In genomic region chr3:46098319-46098761, GRCh38 we compare ENCODE assay signal across 9 cellular contexts.
A peak's percentile ranks its signal among the peaks of the same experiment; 100 is the strongest.
DNase-seq lines count a peak whose midpoint lies in the region; ATAC-seq and TF ChIP-seq lines count a peak whose summit lies in the region.
"Had no signal": no experiment of that assay in that cellular context is flagged by ENCODE, and none has a peak within 500 bp of the region (broad histone marks: within the 10 kb centered on the region; RNA-seq: fewer than 3 reads in every experiment).

No MANE protein-coding gene starts in this region.

- 44 to 59% (median 52%) methylated on average over 2 of the region's 2 CpGs for WGBS in stomach, 5 donors

- no peaks in the 10 kb centered on the region for H3K9me3 ChIP-seq in stomach
- H3K9me3 ChIP-seq in A673 (ENCODE audit: low read depth, low read length, poor library complexity, severe bottlenecking) = no peaks in the 10 kb centered on the region

- no peak for TF ChIP-seq CTCF in stomach (IDR thresholded peaks at IDR 0.05)
- TF ChIP-seq CTCF in A673 (conservative IDR thresholded peaks at IDR 0.05; ENCODE audit: low read depth, low read length) = no peak

- H3K36me3 ChIP-seq in stomach (no peaks in the 10 kb centered on the region), A673 (ENCODE audit: insufficient read depth, low read length, poor library complexity, severe bottlenecking) (no peaks in the 10 kb centered on the region)

- no peak for TF ChIP-seq POLR2A in stomach (IDR thresholded peaks at IDR 0.05)

- intact Hi-C loops in left cardiac atrium (cut with DNase I) (no loop called here), stomach (cut with DNase I; ENCODE audit: low total_unique reads) (no loop called here), A673 (cut with micrococcal nuclease; ENCODE audit: unreplicated experiment) (no loop called here)

- POLR2A ChIA-PET in A673 (lab: Charles Lee; ENCODE audit: low non-redundant PET) = no interaction called here

- H3K4me1 ChIP-seq in stomach = peaks cover 4 to 25% (median 9%) of the 10 kb centered on the region in 4 donors
- H3K4me1 ChIP-seq in A673 (ENCODE audit: insufficient read depth, low read length, poor library complexity, severe bottlenecking) = no peaks in the 10 kb centered on the region

- no TSS peak for BruUV-seq in A673 (replicated peaks; lab: Mats Ljungman, UMichigan)

- DNase-seq in activated T-cell treated with anti-CD3 and anti-CD28 coated beads for 24 hours (ENCODE audit: low read depth) = peak; percentile 33
- no peak for DNase-seq in activated T-cell treated with anti-CD3 and anti-CD28 coated beads for 4 hours
- peak; percentile 68 for DNase-seq in activated CD8-positive, alpha-beta memory T cell treated with anti-CD3 and anti-CD28 coated beads, Interleukin-2, amount 50 U/mL, for 48 hours
- DNase-seq in left cardiac atrium = peak; percentile 59
- no peak for DNase-seq in stomach
- DNase-seq in NCI-H2171 treated with DMSO at 0.1 percent for 48 hours (lab: John Stamatoyannopoulos, UW) = no peak
- no peak for DNase-seq in A673 (ENCODE audit: low spot score)

- CTCF ChIA-PET in A673 (lab: Charles Lee) = no interaction called here

- H3K27ac ChIP-seq in stomach = peak overlapping the region in 4 of 5 donors; percentile 78 to 85 (median 80)
- H3K27ac ChIP-seq in A673 (ENCODE audit: low read depth, low read length, poor library complexity, severe bottlenecking) = no peak overlapping the region
- H3K27ac ChIP-seq: C4-2B had no signal

- no peak for TF ChIP-seq EP300 in stomach (IDR thresholded peaks at IDR 0.05)

- H3K27me3 ChIP-seq in stomach (no peaks in the 10 kb centered on the region), A673 (replicated peaks; ENCODE audit: insufficient read depth, low read depth, low read length, poor library complexity) (no peaks in the 10 kb centered on the region)

- no peak overlapping the region for H3K4me3 ChIP-seq in stomach
- no peak overlapping the region for H3K4me3 ChIP-seq in A673 (ENCODE audit: low read depth, low read length, poor library complexity, severe bottlenecking)

- ATAC-seq in HG03469 (IDR thresholded peaks at IDR 0.05; ENCODE audit: unreplicated experiment) = peak; percentile 36
- peak; percentile 39 to 68 for ATAC-seq in left cardiac atrium

Comparison
In these comparisons a context has a peak if more than half of its experiments do, and no peak if none do; other contexts are left out.
1. DNase-seq: peak in activated T-cell treated with anti-CD3 and anti-CD28 coated beads for 24 hours (single experiment), activated CD8-positive, alpha-beta memory T cell treated with anti-CD3 and anti-CD28 coated beads, Interleukin-2, amount 50 U/mL, for 48 hours (single experiment) and left cardiac atrium (single experiment); none in activated T-cell treated with anti-CD3 and anti-CD28 coated beads for 4 hours (single experiment), stomach (single experiment), NCI-H2171 treated with DMSO at 0.1 percent for 48 hours (single experiment) and A673 (single experiment).